Comparison of ENCODE assay signal across 1 cellular context in genomic region chr17:73359255-73359816, GRCh38.
TF ChIP-seq lines count a peak whose summit lies in the region.

No MANE protein-coding gene starts in this region.

TF ChIP-seq in GM23338, 12 proteins besides CTCF, POLR2A, EP300 and RAD21:
- no peak for TF ChIP-seq REST (IDR thresholded peaks at IDR 0.05; ENCODE audit: unreplicated experiment)
- no peak for TF ChIP-seq JUNB (IDR thresholded peaks at IDR 0.05; ENCODE audit: unreplicated experiment)
- TF ChIP-seq EZH2phosphoT487 (IDR thresholded peaks at IDR 0.05; ENCODE audit: unreplicated experiment): no peak
- no peak for TF ChIP-seq STAT1 (IDR thresholded peaks at IDR 0.05; ENCODE audit: unreplicated experiment)
- TF ChIP-seq NANOG (IDR thresholded peaks at IDR 0.05; ENCODE audit: borderline replicate concordance): no peak
- no peak for TF ChIP-seq CREB1 (CRISPR knock-in tag; IDR thresholded peaks at IDR 0.05; ENCODE audit: low read depth)
- no peak for TF ChIP-seq EZH2 (IDR thresholded peaks at IDR 0.05; ENCODE audit: low read depth, unreplicated experiment)
- TF ChIP-seq ETS1 (IDR thresholded peaks at IDR 0.05): no peak
- TF ChIP-seq ZNF462 (CRISPR knock-in tag; IDR thresholded peaks at IDR 0.05): no peak
